In the genomic region with DNA sequence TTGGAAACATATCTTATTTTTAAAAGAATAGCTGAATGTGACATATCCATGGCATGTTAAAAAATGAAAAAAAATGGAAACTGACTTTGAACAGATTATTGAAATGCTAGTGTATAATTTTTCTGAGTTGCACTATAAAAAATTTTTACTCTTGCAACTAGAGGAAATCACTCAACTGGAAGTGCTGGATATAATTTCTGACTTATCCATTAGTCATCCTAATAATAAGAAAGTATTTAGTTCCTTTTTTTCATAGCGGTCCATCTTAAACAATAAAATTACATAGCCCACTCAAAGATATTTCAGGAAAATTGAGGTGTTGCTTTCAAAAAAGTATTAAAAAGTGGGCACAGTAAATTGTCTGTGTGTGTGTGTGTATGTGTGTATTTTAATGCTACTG, we compare ENCODE assay signal across 19 cellular contexts.
DNase-seq lines count a peak whose midpoint lies in the region; ATAC-seq and TF ChIP-seq lines count a peak whose summit lies in the region.
"Had no signal": no experiment of that assay in that cellular context is flagged by ENCODE, and none has a peak within 500 bp of the region (broad histone marks: within the 10 kb centered on the region; RNA-seq: fewer than 3 reads in every experiment).

No MANE protein-coding gene starts in this region.

- H3K27me3 ChIP-seq in tibial artery, result no peaks in the 10 kb centered on the region
- H3K27me3 ChIP-seq: hepatocyte had no signal

- no peaks in the 10 kb centered on the region for H3K9me3 ChIP-seq in tibial artery
- H3K9me3 ChIP-seq: mucosa of descending colon had no signal

- TF ChIP-seq CTCF in HFFc6 (IDR thresholded peaks at IDR 0.05) (no peak), activated B cell treated with CpG ODN at 0.5 μM for 24 hours (IDR thresholded peaks at IDR 0.05) (no peak), tibial artery (IDR thresholded peaks at IDR 0.05) (no peak)

- H3K27ac Mint-ChIP-seq in HFFc6 (no peak overlapping the region), activated B cell treated with CpG ODN at 0.5 μM for 24 hours (no peak overlapping the region)
- no peak overlapping the region for H3K27ac Mint-ChIP-seq in activated naive CD8-positive, alpha-beta T cell treated with anti-CD3 and anti-CD28 coated beads, Interleukin-2, amount 50 U/mL, for 24 hours
- H3K27ac Mint-ChIP-seq: activated CD8-positive, alpha-beta memory T cell treated with anti-CD3 and anti-CD28 coated beads, Interleukin-2, amount 10 ng/mL, durations not matched to agents 7 days and 5 days had no signal

- peaks cover 39% of the 10 kb centered on the region for H3K4me1 Mint-ChIP-seq in HFFc6 (ENCODE audit: low read depth)
- H3K4me1 Mint-ChIP-seq in activated B cell treated with CpG ODN at 0.5 μM for 24 hours, result peaks cover 29% of the 10 kb centered on the region
- H3K4me1 Mint-ChIP-seq in activated naive CD8-positive, alpha-beta T cell treated with anti-CD3 and anti-CD28 coated beads, Interleukin-2, amount 50 U/mL, for 24 hours, result peaks cover 48% of the 10 kb centered on the region

- H3K36me3 ChIP-seq in tibial artery, result no peaks in the 10 kb centered on the region

- H3K4me3 Mint-ChIP-seq in HFFc6, result no peak overlapping the region
- no peak overlapping the region for H3K4me3 Mint-ChIP-seq in activated B cell treated with CpG ODN at 0.5 μM for 24 hours
- H3K4me3 Mint-ChIP-seq in activated naive CD8-positive, alpha-beta T cell treated with anti-CD3 and anti-CD28 coated beads, Interleukin-2, amount 50 U/mL, for 24 hours, result no peak overlapping the region
- H3K4me3 Mint-ChIP-seq: activated CD8-positive, alpha-beta memory T cell treated with anti-CD3 and anti-CD28 coated beads, Interleukin-2, amount 10 ng/mL, durations not matched to agents 7 days and 5 days had no signal

- H3K27ac ChIP-seq in tibial artery, result peak overlapping the region; percentile 20 to 49
- H3K27ac ChIP-seq: C4-2B, hepatocyte had no signal

- H3K27me3 Mint-ChIP-seq in HFFc6 (ENCODE audit: insufficient read depth), result peaks cover 3% of the 10 kb centered on the region; the same call in 1 of the 2 replicates
- no peaks in the 10 kb centered on the region for H3K27me3 Mint-ChIP-seq in activated B cell treated with CpG ODN at 0.5 μM for 24 hours
- no peaks in the 10 kb centered on the region for H3K27me3 Mint-ChIP-seq in activated naive CD8-positive, alpha-beta T cell treated with anti-CD3 and anti-CD28 coated beads, Interleukin-2, amount 50 U/mL, for 24 hours
- H3K27me3 Mint-ChIP-seq: activated CD8-positive, alpha-beta memory T cell treated with anti-CD3 and anti-CD28 coated beads, Interleukin-2, amount 10 ng/mL, durations not matched to agents 7 days and 5 days had no signal

- ATAC-seq in activated B cell treated with CpG ODN at 0.5 μM for 24 hours (ENCODE audit: low read depth), result peak; percentile 36
- ATAC-seq in HG02981 (IDR thresholded peaks at IDR 0.05; ENCODE audit: unreplicated experiment), result no peak
- ATAC-seq in activated naive CD8-positive, alpha-beta T cell treated with anti-CD3 and anti-CD28 coated beads, Interleukin-2, amount 50 U/mL, for 24 hours, result no peak
- ATAC-seq in GM18498 (IDR thresholded peaks at IDR 0.05; ENCODE audit: unreplicated experiment), result no peak
- ATAC-seq: activated CD8-positive, alpha-beta memory T cell treated with anti-CD3 and anti-CD28 coated beads, Interleukin-2, amount 10 ng/mL, durations not matched to agents 7 days and 5 days; left cardiac atrium; mucosa of descending colon had no signal

- peaks cover 0 to 97% (median 38%) of the 10 kb centered on the region in 4 donors for H3K4me1 ChIP-seq in tibial artery

- H3K36me3 Mint-ChIP-seq in HFFc6 (ENCODE audit: low read depth), result peaks cover 43% of the 10 kb centered on the region
- H3K36me3 Mint-ChIP-seq in activated B cell treated with CpG ODN at 0.5 μM for 24 hours (ENCODE audit: low read depth), result peaks cover 43% of the 10 kb centered on the region
- peaks cover 38% of the 10 kb centered on the region for H3K36me3 Mint-ChIP-seq in activated naive CD8-positive, alpha-beta T cell treated with anti-CD3 and anti-CD28 coated beads, Interleukin-2, amount 50 U/mL, for 24 hours (ENCODE audit: low read depth)

- DNase-seq in HFFc6 (peak; percentile 16), activated B cell treated with CpG ODN at 0.5 μM for 24 hours (no peak), iris pigment epithelial cell (ENCODE audit: low read depth) (peak; percentile 47), tibial artery (no peak)
- no peak for DNase-seq in activated naive CD8-positive, alpha-beta T cell treated with anti-CD3 and anti-CD28 coated beads, Interleukin-2, amount 50 U/mL, for 24 hours
- DNase-seq: activated CD4-positive, CD25-positive, alpha-beta regulatory T cell treated with anti-CD3 and anti-CD28 coated beads, Interleukin-2, amount 50 U/mL, for 72 hours; activated CD8-positive, alpha-beta memory T cell treated with anti-CD3 and anti-CD28 coated beads, Interleukin-2, amount 10 ng/mL, durations not matched to agents 7 days and 5 days; activated gamma-delta T cell treated with Interleukin-2 at 50 U/mL for 16 hours; aorta; DND-41; left cardiac atrium; mucosa of descending colon; NCI-H1092; occipital lobe; stimulated activated CD4-positive, alpha-beta T cell treated with anti-CD3 and anti-CD28 coated beads, Interleukin-4, amount 100 ng/mL, for 4 hours had no signal

- intact Hi-C loops in activated B cell treated with CpG ODN at 0.5 μM for 24 hours (cut with micrococcal nuclease), result loop anchor here (1.0 kb wide), 2 partner anchors 9 to 27 kb away; no protein-coding TSS in a partner anchor
- intact Hi-C loops in tibial artery (cut with DNase I; ENCODE audit: low total_unique reads), result no loop called here

- no peak overlapping the region for H3K4me3 ChIP-seq in tibial artery
- H3K4me3 ChIP-seq: hepatocyte, mucosa of descending colon had no signal

- CTCF ChIA-PET in activated B cell treated with CpG ODN at 0.5 μM for 24 hours (lab: Charles Lee), result no interaction called here

- H3K9me3 Mint-ChIP-seq in HFFc6 (no peaks in the 10 kb centered on the region), activated B cell treated with CpG ODN at 0.5 μM for 24 hours (no peaks in the 10 kb centered on the region)
- peaks cover 3% of the 10 kb centered on the region for H3K9me3 Mint-ChIP-seq in activated naive CD8-positive, alpha-beta T cell treated with anti-CD3 and anti-CD28 coated beads, Interleukin-2, amount 50 U/mL, for 24 hours

- POLR2A ChIA-PET in activated B cell treated with CpG ODN at 0.5 μM for 24 hours (lab: Charles Lee), result no interaction called here

Comparison
In these comparisons a context has a peak if more than half of its experiments do, and no peak if none do; other contexts are left out.
1. DNase-seq: peak in HFFc6 (single experiment) and iris pigment epithelial cell (single experiment); none in activated B cell treated with CpG ODN at 0.5 μM for 24 hours (single experiment), tibial artery (0 of 2) and activated naive CD8-positive, alpha-beta T cell treated with anti-CD3 and anti-CD28 coated beads, Interleukin-2, amount 50 U/mL, for 24 hours (single experiment).